ENCODE assay signal across 1 cellular context in genomic region chr21:38824124-38824822, GRCh38.
TF ChIP-seq lines count a peak whose summit lies in the region.

No MANE protein-coding gene starts in this region.

TF ChIP-seq in HepG2, 621 proteins besides CTCF, POLR2A, EP300 and RAD21 (continued from another document and continues in another):
- TF ChIP-seq MLXIP (CRISPR knock-in tag; IDR thresholded peaks at IDR 0.05; ENCODE audit: borderline replicate concordance) = no peak
- TF ChIP-seq CREBL2 (CRISPR knock-in tag; IDR thresholded peaks at IDR 0.05; ENCODE audit: borderline replicate concordance) = no peak
- TF ChIP-seq GZF1 (CRISPR knock-in tag; IDR thresholded peaks at IDR 0.05) = no peak
- TF ChIP-seq GTF2F1 (IDR thresholded peaks at IDR 0.05; ENCODE audit: low read length) = no peak
- no peak for TF ChIP-seq ZFX (CRISPR knock-in tag; IDR thresholded peaks at IDR 0.05; ENCODE audit: low read depth)
- no peak; the same call in 1 of the 2 replicates for TF ChIP-seq SNAPC4 (CRISPR knock-in tag; IDR thresholded peaks at IDR 0.05)
- no peak for TF ChIP-seq SP1 (IDR thresholded peaks at IDR 0.05)
- no peak for TF ChIP-seq SP1 (CRISPR knock-in tag; IDR thresholded peaks at IDR 0.05)
- TF ChIP-seq ZNF878 (CRISPR knock-in tag; IDR thresholded peaks at IDR 0.05) = peak; percentile 94
- TF ChIP-seq SRF (IDR thresholded peaks at IDR 0.05; ENCODE audit: low read depth, low read length) = 0 out of 2 replicates have a peak, but pooled peaks have one; percentile 31
- TF ChIP-seq RARG (CRISPR knock-in tag; IDR thresholded peaks at IDR 0.05; ENCODE audit: low read depth) = no peak
- peak; percentile 56; the same call in 1 of the 2 replicates for TF ChIP-seq ETV5 (CRISPR knock-in tag; IDR thresholded peaks at IDR 0.05; ENCODE audit: borderline replicate concordance)
- TF ChIP-seq NFE2 (CRISPR knock-in tag; IDR thresholded peaks at IDR 0.05) = no peak
- TF ChIP-seq PBX3 (CRISPR knock-in tag; IDR thresholded peaks at IDR 0.05; ENCODE audit: borderline replicate concordance) = no peak
- peak; percentile 46; the same call in 1 of the 2 replicates for TF ChIP-seq PATZ1 (CRISPR knock-in tag; IDR thresholded peaks at IDR 0.05)
- TF ChIP-seq PREB (CRISPR knock-in tag; IDR thresholded peaks at IDR 0.05) = no peak
- no peak for TF ChIP-seq ZNF30 (CRISPR knock-in tag; IDR thresholded peaks at IDR 0.05)
- no peak for TF ChIP-seq KAT7 (CRISPR knock-in tag; IDR thresholded peaks at IDR 0.05; ENCODE audit: borderline replicate concordance)
- no peak for TF ChIP-seq SATB2 (CRISPR knock-in tag; IDR thresholded peaks at IDR 0.05)
- TF ChIP-seq ZNF18 (CRISPR knock-in tag; IDR thresholded peaks at IDR 0.05; ENCODE audit: insufficient replicate concordance) = no peak
- TF ChIP-seq ZNF776 (CRISPR knock-in tag; IDR thresholded peaks at IDR 0.05) = no peak
- no peak for TF ChIP-seq EZH2 (conservative IDR thresholded peaks at IDR 0.05; ENCODE audit: low read depth, low read length)
- TF ChIP-seq ATF7-NPFF (CRISPR knock-in tag; IDR thresholded peaks at IDR 0.05; ENCODE audit: low read depth) = no peak
- peak; percentile 63; the same call in 1 of the 2 replicates for TF ChIP-seq HMG20A (CRISPR knock-in tag; IDR thresholded peaks at IDR 0.05; ENCODE audit: borderline replicate concordance)
- TF ChIP-seq ZNF33B (CRISPR knock-in tag; IDR thresholded peaks at IDR 0.05) = no peak
- no peak; the same call in 1 of the 2 replicates for TF ChIP-seq ATF2 (CRISPR knock-in tag; IDR thresholded peaks at IDR 0.05)
- TF ChIP-seq ZNF280B (CRISPR knock-in tag; IDR thresholded peaks at IDR 0.05; ENCODE audit: borderline replicate concordance) = no peak
- no peak for TF ChIP-seq MED13 (CRISPR knock-in tag; IDR thresholded peaks at IDR 0.05)
- peak; percentile 73; the same call in 1 of the 2 replicates for TF ChIP-seq ZNF280D (CRISPR knock-in tag; IDR thresholded peaks at IDR 0.05)
- TF ChIP-seq ZFP91 (CRISPR knock-in tag; IDR thresholded peaks at IDR 0.05; ENCODE audit: borderline replicate concordance) = no peak
- TF ChIP-seq U2AF1 (optimal IDR thresholded peaks at IDR 0.05; ENCODE audit: low read depth, low read length) = no peak
- peak; percentile 92 for TF ChIP-seq ASH2L (IDR thresholded peaks at IDR 0.05; ENCODE audit: insufficient read length, low read depth, low read length)
